1 cellular context compared by ENCODE assay signal in the genomic region with DNA sequence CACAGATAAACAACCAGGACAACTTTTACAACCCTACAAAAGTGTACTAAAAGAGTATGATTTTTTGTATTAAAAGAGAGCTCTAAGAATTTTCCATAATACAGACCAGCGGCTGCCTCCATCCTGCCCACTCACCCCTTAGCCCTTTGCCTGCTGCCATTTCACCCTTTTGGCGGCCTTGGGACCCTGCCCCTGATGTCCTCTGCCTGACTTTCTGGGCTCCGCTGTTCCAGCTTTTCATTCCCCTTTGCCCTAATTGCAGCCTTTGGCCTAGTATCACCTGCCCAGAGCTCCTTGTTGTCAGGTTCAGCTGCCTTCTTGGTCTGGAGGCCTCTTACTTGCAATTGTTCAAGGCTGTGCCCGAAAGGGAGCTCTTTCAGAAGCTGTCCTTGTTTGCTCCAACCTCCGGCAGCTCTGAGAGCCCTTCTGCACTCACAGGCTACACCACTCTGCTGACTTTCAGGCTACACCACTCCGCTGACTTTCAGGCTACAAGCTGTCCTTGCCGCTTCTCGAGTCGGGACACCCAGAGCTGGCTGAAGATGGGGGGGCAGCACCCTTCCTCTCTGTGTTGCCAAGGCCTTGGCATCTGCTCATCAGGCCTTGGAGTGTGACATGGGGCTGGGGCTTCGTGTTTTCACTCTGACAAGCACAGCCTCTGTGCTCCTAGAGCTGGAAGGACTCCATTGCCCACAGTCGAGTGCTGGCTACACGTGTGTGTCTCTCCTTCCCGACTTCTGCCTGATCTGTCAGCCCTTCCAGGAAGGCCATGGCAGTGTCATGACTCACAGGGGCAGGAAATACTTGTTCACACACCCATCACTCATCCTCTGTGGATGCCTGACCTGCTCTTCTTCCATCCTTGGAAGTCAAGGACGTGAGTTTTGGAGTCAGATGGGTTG.
TF ChIP-seq lines count a peak whose summit lies in the region.

No MANE protein-coding gene starts in this region.

TF ChIP-seq in HepG2, 621 proteins besides CTCF, POLR2A, EP300 and RAD21:
- TF ChIP-seq KDM1A (CRISPR knock-in tag; IDR thresholded peaks at IDR 0.05) (0 out of 2 replicates have a peak, but pooled peaks have one; percentile 9), ZSCAN31 (CRISPR knock-in tag; IDR thresholded peaks at IDR 0.05; ENCODE audit: low read depth) (no peak), ZNF598 (CRISPR knock-in tag; IDR thresholded peaks at IDR 0.05; ENCODE audit: borderline replicate concordance) (0 out of 2 replicates have a peak, but pooled peaks have one; percentile 13), U2AF1 (optimal IDR thresholded peaks at IDR 0.05; ENCODE audit: low read depth, low read length) (no peak), SAP130 (CRISPR knock-in tag; IDR thresholded peaks at IDR 0.05; ENCODE audit: low read depth) (0 out of 2 replicates have a peak, but pooled peaks have one; percentile 11), FOSL2 (CRISPR knock-in tag; IDR thresholded peaks at IDR 0.05) (peak; percentile 89), HOXA3 (CRISPR knock-in tag; IDR thresholded peaks at IDR 0.05) (no peak), RARA (CRISPR knock-in tag; IDR thresholded peaks at IDR 0.05) (0 out of 2 replicates have a peak, but pooled peaks have one; percentile 29), ELF3 (CRISPR knock-in tag; IDR thresholded peaks at IDR 0.05) (peak; percentile 14; the same call in 1 of the 2 replicates), TEAD3 (CRISPR knock-in tag; optimal IDR thresholded peaks at IDR 0.05; ENCODE audit: borderline replicate concordance) (peak; percentile 49), TMF1 (CRISPR knock-in tag; IDR thresholded peaks at IDR 0.05; ENCODE audit: low read depth) (no peak)
- TF ChIP-seq, protein P1, sequence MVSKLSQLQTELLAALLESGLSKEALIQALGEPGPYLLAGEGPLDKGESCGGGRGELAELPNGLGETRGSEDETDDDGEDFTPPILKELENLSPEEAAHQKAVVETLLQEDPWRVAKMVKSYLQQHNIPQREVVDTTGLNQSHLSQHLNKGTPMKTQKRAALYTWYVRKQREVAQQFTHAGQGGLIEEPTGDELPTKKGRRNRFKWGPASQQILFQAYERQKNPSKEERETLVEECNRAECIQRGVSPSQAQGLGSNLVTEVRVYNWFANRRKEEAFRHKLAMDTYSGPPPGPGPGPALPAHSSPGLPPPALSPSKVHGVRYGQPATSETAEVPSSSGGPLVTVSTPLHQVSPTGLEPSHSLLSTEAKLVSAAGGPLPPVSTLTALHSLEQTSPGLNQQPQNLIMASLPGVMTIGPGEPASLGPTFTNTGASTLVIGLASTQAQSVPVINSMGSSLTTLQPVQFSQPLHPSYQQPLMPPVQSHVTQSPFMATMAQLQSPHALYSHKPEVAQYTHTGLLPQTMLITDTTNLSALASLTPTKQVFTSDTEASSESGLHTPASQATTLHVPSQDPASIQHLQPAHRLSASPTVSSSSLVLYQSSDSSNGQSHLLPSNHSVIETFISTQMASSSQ (IDR thresholded peaks at IDR 0.05; ENCODE audit: low read depth) = no peak
- TF ChIP-seq, protein P1 (CRISPR knock-in tag; IDR thresholded peaks at IDR 0.05; ENCODE audit: borderline replicate concordance) = 0 out of 2 replicates have a peak, but pooled peaks have one; percentile 1
